Comparison of ENCODE assay signal across 1 cellular context in the genomic region with DNA sequence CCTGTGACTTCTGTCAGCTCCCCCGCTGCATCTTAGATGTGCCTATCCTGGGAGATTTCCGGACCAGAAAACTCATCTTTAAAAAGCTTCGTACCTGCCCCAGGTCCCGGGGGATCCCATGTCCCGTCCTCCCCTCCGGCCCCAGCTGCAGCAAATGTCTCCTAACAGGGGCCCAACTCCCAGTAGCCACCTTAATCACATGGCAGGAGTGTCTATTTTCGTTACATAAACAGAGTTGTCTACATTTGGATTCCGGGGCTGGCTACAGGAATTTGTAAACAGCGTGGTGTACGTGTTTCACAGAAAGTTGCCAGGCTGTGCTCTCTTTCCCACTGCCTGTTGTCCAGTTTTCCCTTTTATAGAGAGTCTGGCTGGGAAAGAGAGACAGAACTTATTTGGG.
TF ChIP-seq lines count a peak whose summit lies in the region.

No MANE protein-coding gene starts in this region.

TF ChIP-seq in liver, 16 proteins besides CTCF, POLR2A, EP300 and RAD21 (continued from another document):
- TF ChIP-seq, protein P1, sequence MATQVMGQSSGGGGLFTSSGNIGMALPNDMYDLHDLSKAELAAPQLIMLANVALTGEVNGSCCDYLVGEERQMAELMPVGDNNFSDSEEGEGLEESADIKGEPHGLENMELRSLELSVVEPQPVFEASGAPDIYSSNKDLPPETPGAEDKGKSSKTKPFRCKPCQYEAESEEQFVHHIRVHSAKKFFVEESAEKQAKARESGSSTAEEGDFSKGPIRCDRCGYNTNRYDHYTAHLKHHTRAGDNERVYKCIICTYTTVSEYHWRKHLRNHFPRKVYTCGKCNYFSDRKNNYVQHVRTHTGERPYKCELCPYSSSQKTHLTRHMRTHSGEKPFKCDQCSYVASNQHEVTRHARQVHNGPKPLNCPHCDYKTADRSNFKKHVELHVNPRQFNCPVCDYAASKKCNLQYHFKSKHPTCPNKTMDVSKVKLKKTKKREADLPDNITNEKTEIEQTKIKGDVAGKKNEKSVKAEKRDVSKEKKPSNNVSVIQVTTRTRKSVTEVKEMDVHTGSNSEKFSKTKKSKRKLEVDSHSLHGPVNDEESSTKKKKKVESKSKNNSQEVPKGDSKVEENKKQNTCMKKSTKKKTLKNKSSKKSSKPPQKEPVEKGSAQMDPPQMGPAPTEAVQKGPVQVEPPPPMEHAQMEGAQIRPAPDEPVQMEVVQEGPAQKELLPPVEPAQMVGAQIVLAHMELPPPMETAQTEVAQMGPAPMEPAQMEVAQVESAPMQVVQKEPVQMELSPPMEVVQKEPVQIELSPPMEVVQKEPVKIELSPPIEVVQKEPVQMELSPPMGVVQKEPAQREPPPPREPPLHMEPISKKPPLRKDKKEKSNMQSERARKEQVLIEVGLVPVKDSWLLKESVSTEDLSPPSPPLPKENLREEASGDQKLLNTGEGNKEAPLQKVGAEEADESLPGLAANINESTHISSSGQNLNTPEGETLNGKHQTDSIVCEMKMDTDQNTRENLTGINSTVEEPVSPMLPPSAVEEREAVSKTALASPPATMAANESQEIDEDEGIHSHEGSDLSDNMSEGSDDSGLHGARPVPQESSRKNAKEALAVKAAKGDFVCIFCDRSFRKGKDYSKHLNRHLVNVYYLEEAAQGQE (IDR thresholded peaks at IDR 0.05), result peak; percentile 90
- TF ChIP-seq SP1 (IDR thresholded peaks at IDR 0.05) (no peak), TAF1 (conservative IDR thresholded peaks at IDR 0.05) (no peak)
